Comparison of ENCODE assay signal across 14 cellular contexts in genomic region chr16:70717817-70718216, GRCh38. TPM values are rescaled to one million over a fixed set of nuclear protein-coding genes. Genes with fewer than 3 reads are reported as not detected.
"Had no signal": no experiment of that assay in that cellular context is flagged by ENCODE, and none has a peak within 500 bp of the region (broad histone marks: within the 10 kb centered on the region; RNA-seq: fewer than 3 reads in every experiment).

No MANE protein-coding gene starts in this region.

- H3K4me3 ChIP-seq: prostate gland, right lobe of liver, thyroid gland had no signal

- H3K9me3 Mint-ChIP-seq: dendritic cell treated with granulocyte-macrophage colony-stimulating factor and Interleukin-4, amounts not matched to agents 40 ng/mL and 50 ng/mL, for 4 days; immature natural killer cell; natural killer cell had no signal

- DNase-seq: activated CD8-positive, alpha-beta memory T cell treated with anti-CD3 and anti-CD28 coated beads for 24 hours; activated naive CD4-positive, alpha-beta T cell treated with anti-CD3 and anti-CD28 coated beads, Interleukin-2, amount 50 U/mL, for 16 hours; brain microvascular endothelial cell; effector memory CD4-positive, alpha-beta T cell; immature natural killer cell; mesendoderm; natural killer cell; right lobe of liver; T-helper 17 cell had no signal

- H3K27me3 Mint-ChIP-seq: dendritic cell treated with granulocyte-macrophage colony-stimulating factor and Interleukin-4, amounts not matched to agents 40 ng/mL and 50 ng/mL, for 4 days; T-helper 17 cell had no signal

- H3K27ac ChIP-seq: brain microvascular endothelial cell, epithelial cell of prostate, right lobe of liver, WERI-Rb-1 had no signal

- H3K36me3 ChIP-seq: brain microvascular endothelial cell, prostate gland, right lobe of liver had no signal

- H3K4me3 Mint-ChIP-seq: dendritic cell treated with granulocyte-macrophage colony-stimulating factor and Interleukin-4, amounts not matched to agents 40 ng/mL and 50 ng/mL, for 4 days; immature natural killer cell; natural killer cell; T-helper 17 cell had no signal

- H3K27me3 ChIP-seq: brain microvascular endothelial cell, right lobe of liver, thyroid gland had no signal

- H3K9me3 ChIP-seq: prostate gland, right lobe of liver, thyroid gland had no signal

- H3K27ac Mint-ChIP-seq: dendritic cell treated with granulocyte-macrophage colony-stimulating factor and Interleukin-4, amounts not matched to agents 40 ng/mL and 50 ng/mL, for 4 days; immature natural killer cell; natural killer cell; T-helper 17 cell had no signal

- H3K4me1 Mint-ChIP-seq: immature natural killer cell had no signal

RNA-seq across cellular contexts. Expression of gene MTSS2, which starts 32.0 kb away (rescaled TPM):
- polyA plus RNA-seq: immature natural killer cell had no signal
